ENCODE assay signal across 2 cellular contexts in the genomic region with DNA sequence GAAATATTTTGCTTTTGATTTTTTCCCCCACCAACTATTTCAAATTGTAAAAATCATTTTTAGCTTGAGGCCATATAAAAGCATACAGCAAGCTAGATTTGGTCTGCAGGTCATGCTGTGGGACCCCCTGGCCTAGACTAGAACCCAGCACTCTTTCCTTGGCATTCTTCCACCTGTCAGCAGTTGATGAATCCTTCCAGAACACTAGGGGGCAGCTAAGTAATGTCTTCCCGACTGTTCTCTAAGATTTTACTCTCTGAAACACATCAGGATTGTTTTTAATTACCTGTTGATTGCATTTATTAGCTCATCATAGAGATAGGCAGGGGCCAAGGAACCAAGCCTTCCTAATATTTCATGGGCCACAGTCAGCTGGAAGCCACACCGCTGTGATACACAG.
TF ChIP-seq lines count a peak whose summit lies in the region.

No MANE protein-coding gene starts in this region.

TF ChIP-seq in IMR-90, 13 proteins besides CTCF, POLR2A, EP300 and RAD21:
- TF ChIP-seq, protein P1, sequence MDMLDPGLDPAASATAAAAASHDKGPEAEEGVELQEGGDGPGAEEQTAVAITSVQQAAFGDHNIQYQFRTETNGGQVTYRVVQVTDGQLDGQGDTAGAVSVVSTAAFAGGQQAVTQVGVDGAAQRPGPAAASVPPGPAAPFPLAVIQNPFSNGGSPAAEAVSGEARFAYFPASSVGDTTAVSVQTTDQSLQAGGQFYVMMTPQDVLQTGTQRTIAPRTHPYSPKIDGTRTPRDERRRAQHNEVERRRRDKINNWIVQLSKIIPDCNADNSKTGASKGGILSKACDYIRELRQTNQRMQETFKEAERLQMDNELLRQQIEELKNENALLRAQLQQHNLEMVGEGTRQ (IDR thresholded peaks at IDR 0.05; ENCODE audit: low read depth, low read length) = no peak
- TF ChIP-seq BHLHE40 (IDR thresholded peaks at IDR 0.05; ENCODE audit: low read depth, low read length) (no peak), RCOR1 (IDR thresholded peaks at IDR 0.05; ENCODE audit: insufficient replicate concordance, low read length) (no peak), SMC3 (IDR thresholded peaks at IDR 0.05; ENCODE audit: low read depth, low read length) (no peak)

TF ChIP-seq in GM12878, 131 proteins besides CTCF, POLR2A, EP300 and RAD21:
- TF ChIP-seq TCF12 (IDR thresholded peaks at IDR 0.05; ENCODE audit: low read depth, low read length) = no peak
- TF ChIP-seq SMC3 (IDR thresholded peaks at IDR 0.05; ENCODE audit: borderline replicate concordance, low read length) = peak; percentile 32; the same call in 1 of the 2 replicates
